27 cellular contexts compared by ENCODE assay signal in the genomic region with DNA sequence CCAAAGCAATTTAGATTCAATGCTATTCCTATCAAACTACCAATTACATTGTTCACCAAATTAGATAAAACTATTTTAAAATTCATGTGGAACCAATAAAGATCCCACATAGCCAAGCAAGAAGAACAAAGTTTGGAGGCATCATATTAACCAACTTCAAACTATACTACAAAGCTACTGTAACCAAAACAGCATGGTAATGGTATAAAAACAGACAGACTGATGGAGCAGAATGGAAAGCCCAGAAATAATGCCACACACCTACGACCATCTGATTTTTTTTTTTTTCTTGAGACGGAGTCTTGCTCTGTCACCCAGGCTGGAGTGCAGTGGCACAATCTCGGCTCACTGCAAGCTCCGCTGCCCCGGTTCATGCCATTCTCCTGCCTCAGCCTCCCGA.
"Had no signal": no experiment of that assay in that cellular context is flagged by ENCODE, and none has a peak within 500 bp of the region (broad histone marks: within the 10 kb centered on the region; RNA-seq: fewer than 3 reads in every experiment).

No MANE protein-coding gene starts in this region.

- ATAC-seq: activated CD4-positive, CD25-positive, alpha-beta regulatory T cell treated with anti-CD3 and anti-CD28 coated beads, Interleukin-2, amount 50 U/mL, for 24 hours; activated CD8-positive, alpha-beta T cell treated with anti-CD3 and anti-CD28 coated beads for 36 hours; activated T-cell treated with anti-CD3 and anti-CD28 coated beads, Interleukin-2, amount 50 U/mL, for 4 hours; activated T-helper 17 cell treated with anti-CD3 and anti-CD28 coated beads, Interleukin-2, amount 50 U/mL, for 72 hours; body of pancreas; foreskin keratinocyte; gastrocnemius medialis; heart left ventricle had no signal

- DNase-seq: activated B cell treated with CpG ODN at 0.5 μM for 24 hours; activated CD4-positive, alpha-beta T cell treated with anti-CD3 and anti-CD28 coated beads for 48 hours; activated CD4-positive, alpha-beta T cell treated with anti-CD3 and anti-CD28 coated beads, Interleukin-2, amount 50 U/mL, for 1 hour; activated CD4-positive, alpha-beta T cell treated with anti-CD3 and anti-CD28 coated beads, Interleukin-2, amount 50 U/mL, for 48 hours; activated CD8-positive, alpha-beta memory T cell treated with anti-CD3 and anti-CD28 coated beads for 24 hours; activated CD8-positive, alpha-beta T cell treated with anti-CD3 and anti-CD28 coated beads for 36 hours; activated effector memory CD4-positive, alpha-beta T cell treated with Interleukin-2 at 50 U/mL for 16 hours; activated naive CD4-positive, alpha-beta T cell treated with anti-CD3 and anti-CD28 coated beads for 36 hours; activated T-cell treated with anti-CD3 and anti-CD28 coated beads, Interleukin-2, amount 50 U/mL, for 4 hours; adrenal gland; amygdala; aorta; body of pancreas; caudate nucleus; colonic mucosa; effector memory CD4-positive, alpha-beta T cell; erythroblast; foreskin keratinocyte; gastrocnemius medialis; glutamatergic neuron; heart left ventricle; T-helper 2 cell had no signal

- H3K4me1 ChIP-seq: adrenal gland, body of pancreas, colonic mucosa, esophagus muscularis mucosa, foreskin keratinocyte, gastrocnemius medialis, heart left ventricle had no signal

- H3K4me3 Mint-ChIP-seq: activated B cell treated with CpG ODN at 0.5 μM for 24 hours; activated CD8-positive, alpha-beta T cell treated with anti-CD3 and anti-CD28 coated beads for 36 hours; activated naive CD4-positive, alpha-beta T cell treated with anti-CD3 and anti-CD28 coated beads for 36 hours; activated T-cell treated with anti-CD3 and anti-CD28 coated beads, Interleukin-2, amount 50 U/mL, for 4 hours; activated T-helper 17 cell treated with anti-CD3 and anti-CD28 coated beads, Interleukin-2, amount 50 U/mL, for 72 hours had no signal

- H3K27ac Mint-ChIP-seq: activated B cell treated with CpG ODN at 0.5 μM for 24 hours; activated CD8-positive, alpha-beta T cell treated with anti-CD3 and anti-CD28 coated beads for 36 hours; activated naive CD4-positive, alpha-beta T cell treated with anti-CD3 and anti-CD28 coated beads for 36 hours; activated naive CD4-positive, alpha-beta T cell treated with anti-CD3 and anti-CD28 coated beads, Interleukin-2, amount 50 U/mL, for 24 hours; activated T-helper 17 cell treated with anti-CD3 and anti-CD28 coated beads, Interleukin-2, amount 50 U/mL, for 72 hours had no signal

- H3K27ac ChIP-seq: adrenal gland, body of pancreas, colonic mucosa, esophagus muscularis mucosa, foreskin keratinocyte, gastrocnemius medialis, heart left ventricle, VCaP had no signal

- H3K27me3 ChIP-seq: adrenal gland, body of pancreas, colonic mucosa, esophagus muscularis mucosa, foreskin keratinocyte, gastrocnemius medialis, heart left ventricle had no signal

- H3K36me3 ChIP-seq: adrenal gland, colonic mucosa, gastrocnemius medialis had no signal

- H3K4me3 ChIP-seq: adrenal gland, body of pancreas, colonic mucosa, esophagus muscularis mucosa, gastrocnemius medialis, heart left ventricle had no signal

- H3K27me3 Mint-ChIP-seq: activated B cell treated with CpG ODN at 0.5 μM for 24 hours; activated CD8-positive, alpha-beta T cell treated with anti-CD3 and anti-CD28 coated beads for 36 hours; activated naive CD4-positive, alpha-beta T cell treated with anti-CD3 and anti-CD28 coated beads, Interleukin-2, amount 50 U/mL, for 24 hours; activated T-helper 17 cell treated with anti-CD3 and anti-CD28 coated beads, Interleukin-2, amount 50 U/mL, for 72 hours had no signal
